Comparison of ENCODE assay signal across 18 cellular contexts in genomic region chr1:179990847-179991246, GRCh38.
"Had no signal": no experiment of that assay in that cellular context is flagged by ENCODE, and none has a peak within 500 bp of the region (broad histone marks: within the 10 kb centered on the region; RNA-seq: fewer than 3 reads in every experiment).

No MANE protein-coding gene starts in this region.

- H3K27ac Mint-ChIP-seq: dendritic cell treated with granulocyte-macrophage colony-stimulating factor and Interleukin-4, amounts not matched to agents 40 ng/mL and 50 ng/mL, for 4 days; naive thymus-derived CD8-positive, alpha-beta T cell; stimulated activated naive B cell treated with anti-CD40 and anti-IgM and Interleukin-4, amounts not matched to agents 10 μg/mL and 1 μg/mL and 100 μg/mL, for 72 hours had no signal

- H3K4me1 ChIP-seq: foreskin keratinocyte, psoas muscle had no signal

- H3K4me3 ChIP-seq: mucosa of descending colon, psoas muscle had no signal

- FAIRE-seq: colon, kidney had no signal

- H3K27ac ChIP-seq: foreskin keratinocyte, neutrophil, psoas muscle had no signal

- H3K27me3 Mint-ChIP-seq: dendritic cell treated with granulocyte-macrophage colony-stimulating factor and Interleukin-4, amounts not matched to agents 40 ng/mL and 50 ng/mL, for 4 days; effector memory CD8-positive, alpha-beta T cell; naive thymus-derived CD8-positive, alpha-beta T cell; stimulated activated naive B cell treated with anti-CD40 and anti-IgM and Interleukin-4, amounts not matched to agents 10 μg/mL and 1 μg/mL and 100 μg/mL, for 72 hours had no signal

- H3K9me3 ChIP-seq: mucosa of descending colon, neutrophil, psoas muscle had no signal

- H3K27me3 ChIP-seq: foreskin keratinocyte, neutrophil had no signal

- H3K4me3 Mint-ChIP-seq: dendritic cell treated with granulocyte-macrophage colony-stimulating factor and Interleukin-4, amounts not matched to agents 40 ng/mL and 50 ng/mL, for 4 days; effector memory CD8-positive, alpha-beta T cell; naive thymus-derived CD8-positive, alpha-beta T cell; stimulated activated naive B cell treated with anti-CD40 and anti-IgM and Interleukin-4, amounts not matched to agents 10 μg/mL and 1 μg/mL and 100 μg/mL, for 72 hours had no signal

- H3K9me3 Mint-ChIP-seq: dendritic cell treated with granulocyte-macrophage colony-stimulating factor and Interleukin-4, amounts not matched to agents 40 ng/mL and 50 ng/mL, for 4 days; effector memory CD8-positive, alpha-beta T cell; naive thymus-derived CD8-positive, alpha-beta T cell; stimulated activated naive B cell treated with anti-CD40 and anti-IgM and Interleukin-4, amounts not matched to agents 10 μg/mL and 1 μg/mL and 100 μg/mL, for 72 hours had no signal

- ATAC-seq: effector memory CD8-positive, alpha-beta T cell; foreskin keratinocyte; left cardiac atrium; left ventricle myocardium superior; mucosa of descending colon; naive thymus-derived CD8-positive, alpha-beta T cell; psoas muscle; sciatic nerve; stimulated activated naive B cell treated with anti-CD40 and anti-IgM and Interleukin-4, amounts not matched to agents 10 μg/mL and 1 μg/mL and 100 μg/mL, for 72 hours had no signal

- DNase-seq: effector memory CD8-positive, alpha-beta T cell; erythroblast; foreskin keratinocyte; kidney; left cardiac atrium; left ventricle myocardium superior; mucosa of descending colon; naive thymus-derived CD8-positive, alpha-beta T cell; psoas muscle; retina; stimulated activated CD4-positive, alpha-beta T cell treated with anti-CD3 and anti-CD28 coated beads, Interleukin-2, amount 100 ng/mL, for 24 hours; stimulated activated CD4-positive, alpha-beta T cell treated with anti-CD3 and anti-CD28 coated beads, Interleukin-4, amount 100 ng/mL, for 4 hours; stimulated activated naive B cell treated with anti-CD40 and anti-IgM and Interleukin-4, amounts not matched to agents 10 μg/mL and 1 μg/mL and 100 μg/mL, for 72 hours; trophoblast cell had no signal
